13 cellular contexts compared by ENCODE assay signal in the genomic region with DNA sequence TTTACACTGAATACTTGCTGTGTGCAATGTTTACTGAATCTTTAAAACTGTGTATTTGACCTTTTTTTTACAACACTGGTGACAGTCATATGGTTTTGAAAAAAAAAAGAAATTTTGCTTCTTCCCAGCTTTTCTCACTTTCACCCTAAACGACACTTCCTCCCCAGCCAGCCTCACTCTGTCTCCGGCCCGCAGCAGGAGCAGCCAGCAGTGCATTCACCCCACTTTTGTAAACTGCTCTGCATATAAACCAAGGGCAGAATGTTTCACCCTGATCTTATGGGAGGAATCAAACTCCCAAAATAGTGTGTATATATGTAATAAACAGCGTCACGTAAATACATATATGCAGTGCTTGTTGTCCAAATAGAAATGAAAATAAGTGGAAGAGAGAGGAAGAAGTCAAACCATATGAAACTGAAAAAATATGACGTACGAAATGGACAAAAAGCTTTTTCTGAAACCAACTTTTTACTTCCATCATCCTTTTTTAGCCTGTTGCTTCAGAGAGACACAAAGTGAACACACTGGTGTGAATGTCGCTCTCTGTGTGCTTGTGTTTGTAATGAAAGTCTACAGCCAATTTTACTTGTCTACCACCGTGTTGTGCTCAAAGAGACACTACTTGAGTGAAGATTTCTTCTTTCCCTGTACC. TPM values are rescaled to one million over a fixed set of nuclear protein-coding genes. Genes with fewer than 3 reads are reported as not detected.
DNase-seq lines count a peak whose midpoint lies in the region; ATAC-seq, FAIRE-seq and TF ChIP-seq lines count a peak whose summit lies in the region.
"Had no signal": no experiment of that assay in that cellular context is flagged by ENCODE, and none has a peak within 500 bp of the region (broad histone marks: within the 10 kb centered on the region; RNA-seq: fewer than 3 reads in every experiment).

No MANE protein-coding gene starts in this region.

- in situ Hi-C loops in GM13976 (cut with MboI; ENCODE audit: low sequenced_read_pairs, unreplicated experiment) = loop anchor here (25.0 kb wide), 1 partner anchor 410 kb away; no protein-coding TSS in a partner anchor
- in situ Hi-C loops in K562 (cut with MboI) = no loop called here

- TF ChIP-seq POLR2A in K562 (conservative IDR thresholded peaks at IDR 0.05) = no peak

- H3K79me2 ChIP-seq in K562 (ENCODE audit: control insufficient read depth, insufficient read depth, low read length) = no peaks in the 10 kb centered on the region

- H2AFZ ChIP-seq in K562 (ENCODE audit: low read depth, low read length) = no peak overlapping the region

- no peaks in the 10 kb centered on the region for H3K9me1 ChIP-seq in K562 (ENCODE audit: control insufficient read depth, insufficient read depth, low read length)

- BruUV-seq in K562 (replicated peaks; lab: Mats Ljungman, UMichigan) = TSS peak; percentile 23

- no peak overlapping the region for H3K9ac ChIP-seq in K562 (ENCODE audit: insufficient read depth in 1 of 2, low read depth in 2 of 2, low read length in 2 of 2)

- no peaks in the 10 kb centered on the region for H3K27me3 ChIP-seq in K562 (ENCODE audit: control insufficient read depth in 2 of 2, insufficient read depth in 2 of 2, low read length in 2 of 2)
- H3K27me3 ChIP-seq: BE2C had no signal

- H4K20me1 ChIP-seq in K562 (replicated peaks; ENCODE audit: control insufficient read depth, insufficient read depth, low read length) = no peaks in the 10 kb centered on the region

- no peak overlapping the region for H3K4me3 ChIP-seq in K562

- H3K36me3 ChIP-seq in K562 (ENCODE audit: control insufficient read depth, insufficient read depth, low read length) = peaks cover 39% of the 10 kb centered on the region; the same call in 2 of the 3 replicates
- H3K36me3 ChIP-seq: BE2C had no signal

- TF ChIP-seq CTCF in GM13976 (IDR thresholded peaks at IDR 0.05; ENCODE audit: borderline replicate concordance, control extremely low read depth, extremely low read depth, insufficient read depth, missing control alignments) = no peak
- no peak for TF ChIP-seq CTCF in K562 (IDR thresholded peaks at IDR 0.05 in 2 of 3, conservative IDR thresholded peaks at IDR 0.05 in 1 of 3; ENCODE audit: insufficient read depth in 2 of 3, low read depth in 1 of 3, low read length in 3 of 3)
- no peak for TF ChIP-seq CTCF in omental fat pad (IDR thresholded peaks at IDR 0.05)

- FAIRE-seq in K562 (lab: Jason Lieb, UNC) = no peak
- FAIRE-seq: G401.6 had no signal

- no peaks in the 10 kb centered on the region for H3K9me3 ChIP-seq in K562 (replicated peaks; ENCODE audit: control insufficient read depth, insufficient read depth, low read depth, low read length)
- H3K9me3 ChIP-seq: BE2C had no signal

- no peaks in the 10 kb centered on the region for H3K4me1 ChIP-seq in K562 (replicated peaks in 1 of 2; ENCODE audit: control insufficient read depth in 2 of 2, insufficient read depth in 2 of 2, low read length in 2 of 2)
- H3K4me1 ChIP-seq: BE2C had no signal

- 86% methylated on average over 9 of the region's 9 CpGs for whole genome bisulfite sequencing in K562 (ENCODE audit: insufficient coverage, low coverage, missing lambda C conversion rate)

- DNase-seq in GM13976 (ENCODE audit: low spot score) (peak; percentile 51), K562 (ENCODE audit: extremely low read depth in 1 of 4, low spot score in 3 of 4) (no peak), left ventricle myocardium superior (no peak), anterior cingulate cortex (lab: John Stamatoyannopoulos, UW) (no peak), omental fat pad (ENCODE audit: low spot score) (no peak)
- no peak for DNase-seq in activated effector memory CD4-positive, alpha-beta T cell treated with Interleukin-2 at 50 U/mL for 16 hours
- DNase-seq: BE2C; GOT3; NCI-H1694; stimulated activated CD4-positive, alpha-beta T cell treated with anti-CD3 and anti-CD28 coated beads, Interleukin-12 subunit alpha, Interleukin-12 subunit beta, amount 100 ng/mL, for 4 hours had no signal

- POLR2A ChIA-PET in K562 (lab: Yijun Ruan, JAX) = no interaction called here

- no peak overlapping the region for H3K4me2 ChIP-seq in K562 (ENCODE audit: insufficient read depth, low read length)

- CTCF ChIA-PET in K562 (lab: Yijun Ruan, JAX; ENCODE audit: low intra/inter-chr PET ratio) = no interaction called here

- ATAC-seq in GM21381 (IDR thresholded peaks at IDR 0.05; ENCODE audit: unreplicated experiment) (peak; percentile 55), HG03175 (IDR thresholded peaks at IDR 0.05; ENCODE audit: unreplicated experiment) (peak; percentile 56), K562 (no peak), left ventricle myocardium superior (no peak), omental fat pad (ENCODE audit: low FRiP score) (no peak)

- no peak for TF ChIP-seq RAD21 in K562 (CRISPR knock-in tag; conservative IDR thresholded peaks at IDR 0.05 in 1 of 2, IDR thresholded peaks at IDR 0.05 in 1 of 2)

- no peak overlapping the region for H3K27ac ChIP-seq in K562 (ENCODE audit: extremely low read depth, low read depth, low read length)

- intact Hi-C loops in K562 (cut with micrococcal nuclease) (no loop called here), left ventricle myocardium superior (cut with micrococcal nuclease) (no loop called here)

- TF ChIP-seq EP300 in K562 (IDR thresholded peaks at IDR 0.05; ENCODE audit: low read length) = no peak

TF ChIP-seq in K562, 482 proteins besides CTCF, POLR2A, EP300 and RAD21 (continues in another document):
- TF ChIP-seq, protein P1, sequence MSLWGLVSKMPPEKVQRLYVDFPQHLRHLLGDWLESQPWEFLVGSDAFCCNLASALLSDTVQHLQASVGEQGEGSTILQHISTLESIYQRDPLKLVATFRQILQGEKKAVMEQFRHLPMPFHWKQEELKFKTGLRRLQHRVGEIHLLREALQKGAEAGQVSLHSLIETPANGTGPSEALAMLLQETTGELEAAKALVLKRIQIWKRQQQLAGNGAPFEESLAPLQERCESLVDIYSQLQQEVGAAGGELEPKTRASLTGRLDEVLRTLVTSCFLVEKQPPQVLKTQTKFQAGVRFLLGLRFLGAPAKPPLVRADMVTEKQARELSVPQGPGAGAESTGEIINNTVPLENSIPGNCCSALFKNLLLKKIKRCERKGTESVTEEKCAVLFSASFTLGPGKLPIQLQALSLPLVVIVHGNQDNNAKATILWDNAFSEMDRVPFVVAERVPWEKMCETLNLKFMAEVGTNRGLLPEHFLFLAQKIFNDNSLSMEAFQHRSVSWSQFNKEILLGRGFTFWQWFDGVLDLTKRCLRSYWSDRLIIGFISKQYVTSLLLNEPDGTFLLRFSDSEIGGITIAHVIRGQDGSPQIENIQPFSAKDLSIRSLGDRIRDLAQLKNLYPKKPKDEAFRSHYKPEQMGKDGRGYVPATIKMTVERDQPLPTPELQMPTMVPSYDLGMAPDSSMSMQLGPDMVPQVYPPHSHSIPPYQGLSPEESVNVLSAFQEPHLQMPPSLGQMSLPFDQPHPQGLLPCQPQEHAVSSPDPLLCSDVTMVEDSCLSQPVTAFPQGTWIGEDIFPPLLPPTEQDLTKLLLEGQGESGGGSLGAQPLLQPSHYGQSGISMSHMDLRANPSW (CRISPR knock-in tag; IDR thresholded peaks at IDR 0.05) = no peak
- TF ChIP-seq NR2C1 (IDR thresholded peaks at IDR 0.05) (no peak), NR2C1 (tag; IDR thresholded peaks at IDR 0.05) (no peak), ZNF75A (CRISPR knock-in tag; IDR thresholded peaks at IDR 0.05) (no peak), ZBTB43 (CRISPR knock-in tag; IDR thresholded peaks at IDR 0.05) (no peak)

RNA-seq across cellular contexts. Expression of gene ZCCHC2, which starts 54.2 kb away (rescaled TPM):
- 12.9 and 18.0 TPM in 2 replicates for total RNA-seq in K562 (2011; cell fraction: chromatin; rRNA removed; ENCODE audit: low replicate concordance)
- 12.3 and 12.5 TPM in 2 replicates for total RNA-seq in K562 (2011; cell fraction: nucleolus; rRNA removed)
- 12.9 and 13.4 TPM in 2 replicates for total RNA-seq in K562 (2011; cell fraction: nucleoplasm; rRNA removed)
- total RNA-seq in K562 (2014; rRNA removed) = 6.0 and 6.5 TPM in 2 replicates
- total RNA-seq in K562 (2014; rRNA removed; fragmentation: Illumina TruSeq; extraction: Trizol) = 4.9 and 5.7 TPM in 2 replicates
- total RNA-seq in K562 (2015; rRNA removed; fragmentation: Illumina TruSeq; extraction: Trizol) = 6.3 and 6.9 TPM in 2 replicates
- total RNA-seq in K562 (2021) = 8.5 and 9.2 TPM in 2 replicates
- polyA plus RNA-seq in K562 (2011; rRNA removed) = 7.7 and 8.4 TPM in 2 replicates
- 6.8 and 9.9 TPM in 2 replicates for polyA plus RNA-seq in K562 (2011; cell fraction: cytosol; rRNA removed)
- 11.9 and 15.4 TPM in 2 replicates for polyA plus RNA-seq in K562 (2011; cell fraction: nucleus; rRNA removed)
- polyA plus RNA-seq in K562 (2012) = 3.8 and 5.1 TPM in 2 replicates
- polyA plus RNA-seq in K562 (2014; fragmentation: Illumina TruSeq; extraction: Trizol) = 5.3 and 7.1 TPM in 2 replicates
- 1 to 10 TPM; 1.0 to 1.9 TPM for polyA plus RNA-seq in K562 (2014; fragmentation: Nextera tagmentation; extraction: Ambion mirVana)
- 3.7 and 7.2 TPM in 2 replicates for polyA plus RNA-seq in K562 (2014; rRNA removed)
- 16.3 and 18.6 TPM in 2 replicates for polyA minus RNA-seq in K562 (2011; rRNA and poly(A)+ RNA removed)
- polyA minus RNA-seq in K562 (2011; cell fraction: cytosol; rRNA and poly(A)+ RNA removed) = 6.6 and 10.0 TPM in 2 replicates
- 11.2 and 20.2 TPM in 2 replicates for polyA minus RNA-seq in K562 (2011; cell fraction: nucleus; rRNA and poly(A)+ RNA removed)
- 18.0 TPM for total RNA-seq in left ventricle myocardium superior
- 10 to 100 TPM; 22.1 to 37.1 (median 30.7) TPM for total RNA-seq in omental fat pad

Comparison
In these comparisons a context has a peak if more than half of its experiments do, and no peak if none do; other contexts are left out.
1. ATAC-seq: peak in GM21381 (single experiment) and HG03175 (single experiment); none in K562 (single experiment), left ventricle myocardium superior (single experiment) and omental fat pad (single experiment).